Comparison of ENCODE assay signal across 8 cellular contexts in genomic region chr6:98947411-98948292, GRCh38. TPM values are rescaled to one million over a fixed set of nuclear protein-coding genes. Genes with fewer than 3 reads are reported as not detected.
DNase-seq lines count a peak whose midpoint lies in the region; ATAC-seq and TF ChIP-seq lines count a peak whose summit lies in the region.

FBXL4 (minus strand) TSS chr6:98947946; CDS start chr6:98926988, 20,958 bp downstream.

- intact Hi-C loops in dorsolateral prefrontal cortex (cut with DNase I): loop anchor here in 1 of 2 donors (5.0 kb wide), 1 partner anchor 100 kb away; no protein-coding TSS in a partner anchor
- intact Hi-C loops in right lobe of liver (cut with DNase I): no loop called here

- WGBS in right lobe of liver (ENCODE audit: insufficient coverage, low coverage, low lambda C conversion rate, missing lambda C conversion rate): 9% methylated on average over 17 of the region's 93 CpGs

- TF ChIP-seq CTCF in dorsolateral prefrontal cortex (IDR thresholded peaks at IDR 0.05 in 54 of 56, conservative IDR thresholded peaks at IDR 0.05 in 2 of 56; ENCODE audit: low read depth in 1 of 56, partially characterized antibody in 56 of 56) (peak in 4 of 56 donors; percentile 6 to 22 (median 12)), right lobe of liver (IDR thresholded peaks at IDR 0.05) (no peak)

- H4K20me1 ChIP-seq in BLaER1 treated with 17β-estradiol and CSF1 and Interleukin-3, amounts not matched to agents 10 nM and 100 nM: peaks cover 0 to 17% (median 8%) of the 10 kb centered on the region in 11 experiments; a peak in 9 of 22 replicates

- H3K36me3 ChIP-seq in BLaER1 treated with 17β-estradiol and CSF1 and Interleukin-3, amounts not matched to agents 10 nM and 100 nM: peaks cover 0 to 3% (median 1%) of the 10 kb centered on the region in 11 experiments; a peak in 5 of 22 replicates
- H3K36me3 ChIP-seq in right lobe of liver: no peaks in the 10 kb centered on the region

- peak within 1 kb of the TSS; percentile 82 to 97 (median 90) for H3K27ac ChIP-seq in BLaER1 treated with 17β-estradiol and CSF1 and Interleukin-3, amounts not matched to agents 10 nM and 100 nM
- H3K27ac ChIP-seq in dorsolateral prefrontal cortex (peak within 1 kb of the TSS; percentile 41 to 94 (median 87)), right lobe of liver (peak within 1 kb of the TSS; percentile 83 to 85 (median 83))

- peak; percentile 56 for TF ChIP-seq POLR2A in right lobe of liver (IDR thresholded peaks at IDR 0.05)

- peak within 1 kb of the TSS; percentile 69 to 99 (median 95) for H3K4me2 ChIP-seq in BLaER1 treated with 17β-estradiol and CSF1 and Interleukin-3, amounts not matched to agents 10 nM and 100 nM

- H3K4me1 ChIP-seq in BLaER1 treated with 17β-estradiol and CSF1 and Interleukin-3, amounts not matched to agents 10 nM and 100 nM: peaks cover 21 to 31% (median 26%) of the 10 kb centered on the region in 10 experiments
- H3K4me1 ChIP-seq in right lobe of liver: peaks cover 0 to 34% (median 11%) of the 10 kb centered on the region in 4 donors

- H3K4me3 ChIP-seq in BLaER1 treated with 17β-estradiol and CSF1 and Interleukin-3, amounts not matched to agents 10 nM and 100 nM: peak within 1 kb of the TSS; percentile 71 to 89 (median 80)
- H3K4me3 ChIP-seq in dorsolateral prefrontal cortex (peak within 1 kb of the TSS; percentile 29 to 96 (median 81)), right lobe of liver (peak within 1 kb of the TSS; percentile 68 to 83 (median 71))

- H3K9ac ChIP-seq in BLaER1 treated with 17β-estradiol and CSF1 and Interleukin-3, amounts not matched to agents 10 nM and 100 nM: peak within 1 kb of the TSS; percentile 87 to 96 (median 92)

- H3K9me3 ChIP-seq in BLaER1 treated with 17β-estradiol and CSF1 and Interleukin-3, amounts not matched to agents 10 nM and 100 nM (replicated peaks in 1 of 11): peaks cover 1 to 14% (median 10%) of the 10 kb centered on the region in 11 experiments; a peak in 18 of 22 replicates
- no peaks in the 10 kb centered on the region for H3K9me3 ChIP-seq in right lobe of liver

- ATAC-seq in HG03432 (IDR thresholded peaks at IDR 0.05; ENCODE audit: unreplicated experiment): peak; percentile 88
- peak; percentile 91 to 97 (median 93) for ATAC-seq in right lobe of liver

- H3K27me3 ChIP-seq in BLaER1 treated with 17β-estradiol and CSF1 and Interleukin-3, amounts not matched to agents 10 nM and 100 nM: no peaks in the 10 kb centered on the region
- H3K27me3 ChIP-seq in dorsolateral prefrontal cortex: no peaks in the 10 kb centered on the region
- H3K27me3 ChIP-seq in right lobe of liver: no peaks in the 10 kb centered on the region

- peak; percentile 61 for DNase-seq in GM19238 (ENCODE audit: insufficient read length, low spot score)
- peak; percentile 92 for DNase-seq in NCI-H748 (lab: John Stamatoyannopoulos, UW; ENCODE audit: unreplicated experiment)
- DNase-seq in activated CD4-positive, alpha-beta T cell treated with anti-CD3 and anti-CD28 coated beads, Interleukin-2, amount 50 U/mL, for 48 hours: peak; percentile 80 to 84
- peak; percentile 67 to 88 (median 84) for DNase-seq in dorsolateral prefrontal cortex
- DNase-seq in right lobe of liver: peak; percentile 91 to 93 (median 93)
- DNase-seq in stimulated activated CD4-positive, alpha-beta T cell treated with anti-CD3 and anti-CD28 coated beads, Interleukin-4, amount 100 ng/mL, for 48 hours (ENCODE audit: low read depth in 2 of 2): peak; percentile 74 to 81

RNA-seq across cellular contexts. Expression of gene FBXL4, which starts in this region (rescaled TPM):
- 10 to 100 TPM; 18.5 to 32.9 (median 24.0) TPM for total RNA-seq in dorsolateral prefrontal cortex
- total RNA-seq in right lobe of liver: 10 to 100 TPM in 4 of 6 experiments, 1 to 10 TPM in 2; 7.2 to 13.2 (median 11.3) TPM

Comparison
In these comparisons a context has a peak if more than half of its experiments do, and no peak if none do; other contexts are left out.
1. Peak in every context shown above with its lines: DNase-seq, ATAC-seq, H3K4me3 ChIP-seq and H3K27ac ChIP-seq.